ENCODE assay signal across 1 cellular context in the genomic region with DNA sequence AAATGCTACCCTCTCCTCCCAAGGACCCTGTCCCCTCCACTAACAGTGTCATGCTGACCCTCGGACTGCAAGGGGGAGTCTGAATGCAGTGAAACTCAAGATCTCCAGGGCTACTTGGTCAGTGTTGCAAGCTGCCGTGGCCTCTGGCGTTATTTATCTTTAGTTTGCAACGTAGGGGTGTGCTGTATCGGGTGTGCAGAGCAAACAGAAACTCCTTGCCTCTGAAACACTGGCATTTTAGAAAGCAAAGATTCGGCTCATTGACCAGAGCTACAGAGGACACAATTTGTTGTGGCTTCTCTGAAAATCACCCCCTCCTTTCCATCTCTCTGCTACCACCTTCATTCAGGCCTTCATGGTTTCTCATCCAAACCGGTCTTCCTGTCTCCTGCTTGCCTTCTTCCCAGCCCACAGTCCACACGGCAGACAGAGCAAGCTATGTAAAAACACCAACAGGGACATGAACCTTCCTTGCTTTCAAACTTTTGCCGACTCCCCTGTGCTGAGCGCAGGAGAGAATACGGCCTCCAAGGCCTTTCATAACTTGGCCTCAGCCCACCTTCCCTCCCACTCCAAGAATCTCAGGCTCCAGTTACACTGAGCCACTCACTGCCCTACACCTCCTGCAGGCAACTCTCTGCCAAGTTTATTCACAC.
A peak's percentile ranks its signal among the peaks of the same experiment; 100 is the strongest.
TF ChIP-seq lines count a peak whose summit lies in the region.

No MANE protein-coding gene starts in this region.

TF ChIP-seq in HepG2, 621 proteins besides CTCF, POLR2A, EP300 and RAD21 (continued from another document and continues in another):
- no peak for TF ChIP-seq KIAA2018 (CRISPR knock-in tag; IDR thresholded peaks at IDR 0.05; ENCODE audit: borderline replicate concordance)
- TF ChIP-seq ZNF891 (CRISPR knock-in tag; IDR thresholded peaks at IDR 0.05) = no peak
- TF ChIP-seq SIX1 (CRISPR knock-in tag; IDR thresholded peaks at IDR 0.05; ENCODE audit: borderline replicate concordance) = no peak; the same call in 1 of the 2 replicates
- no peak for TF ChIP-seq KLF13 (CRISPR knock-in tag; IDR thresholded peaks at IDR 0.05)
- TF ChIP-seq HINFP (CRISPR knock-in tag; IDR thresholded peaks at IDR 0.05; ENCODE audit: low read depth) = 0 out of 2 replicates have a peak, but pooled peaks have one; percentile 26
- peak; percentile 46 for TF ChIP-seq PATZ1 (CRISPR knock-in tag; IDR thresholded peaks at IDR 0.05)
- TF ChIP-seq ZFP36L1 (CRISPR knock-in tag; IDR thresholded peaks at IDR 0.05) = no peak
- no peak for TF ChIP-seq HES4 (CRISPR knock-in tag; IDR thresholded peaks at IDR 0.05; ENCODE audit: borderline replicate concordance)
- TF ChIP-seq CEBPB (IDR thresholded peaks at IDR 0.05; ENCODE audit: borderline replicate concordance, low read depth, low read length) = peak; percentile 48; the same call in 1 of the 2 replicates
- TF ChIP-seq CREBL2 (CRISPR knock-in tag; IDR thresholded peaks at IDR 0.05; ENCODE audit: borderline replicate concordance) = no peak
- TF ChIP-seq, protein P1, sequence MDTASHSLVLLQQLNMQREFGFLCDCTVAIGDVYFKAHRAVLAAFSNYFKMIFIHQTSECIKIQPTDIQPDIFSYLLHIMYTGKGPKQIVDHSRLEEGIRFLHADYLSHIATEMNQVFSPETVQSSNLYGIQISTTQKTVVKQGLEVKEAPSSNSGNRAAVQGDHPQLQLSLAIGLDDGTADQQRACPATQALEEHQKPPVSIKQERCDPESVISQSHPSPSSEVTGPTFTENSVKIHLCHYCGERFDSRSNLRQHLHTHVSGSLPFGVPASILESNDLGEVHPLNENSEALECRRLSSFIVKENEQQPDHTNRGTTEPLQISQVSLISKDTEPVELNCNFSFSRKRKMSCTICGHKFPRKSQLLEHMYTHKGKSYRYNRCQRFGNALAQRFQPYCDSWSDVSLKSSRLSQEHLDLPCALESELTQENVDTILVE (CRISPR knock-in tag; IDR thresholded peaks at IDR 0.05) = no peak
- no peak for TF ChIP-seq ZNF496 (CRISPR knock-in tag; IDR thresholded peaks at IDR 0.05; ENCODE audit: insufficient replicate concordance)
- TF ChIP-seq ZBTB10 (CRISPR knock-in tag; IDR thresholded peaks at IDR 0.05; ENCODE audit: borderline replicate concordance) = no peak
- no peak for TF ChIP-seq ZNF143 (CRISPR knock-in tag; IDR thresholded peaks at IDR 0.05)
- peak; percentile 10; the same call in 1 of the 2 replicates for TF ChIP-seq SMC3 (IDR thresholded peaks at IDR 0.05; ENCODE audit: low read length)
- TF ChIP-seq THYN1 (CRISPR knock-in tag; IDR thresholded peaks at IDR 0.05; ENCODE audit: borderline replicate concordance, low read depth) = 0 out of 2 replicates have a peak, but pooled peaks have one; percentile 52
- no peak for TF ChIP-seq FIP1L1 (IDR thresholded peaks at IDR 0.05; ENCODE audit: borderline replicate concordance, insufficient read depth, low read depth, low read length)
- 0 out of 2 replicates have a peak, but pooled peaks have one; percentile 8 for TF ChIP-seq GATA4 (IDR thresholded peaks at IDR 0.05; ENCODE audit: borderline replicate concordance, low read depth)
- TF ChIP-seq ZNF589 (CRISPR knock-in tag; conservative IDR thresholded peaks at IDR 0.05) = no peak
- TF ChIP-seq MZF1 (CRISPR knock-in tag; IDR thresholded peaks at IDR 0.05; ENCODE audit: borderline replicate concordance) = no peak
- TF ChIP-seq, protein P2, sequence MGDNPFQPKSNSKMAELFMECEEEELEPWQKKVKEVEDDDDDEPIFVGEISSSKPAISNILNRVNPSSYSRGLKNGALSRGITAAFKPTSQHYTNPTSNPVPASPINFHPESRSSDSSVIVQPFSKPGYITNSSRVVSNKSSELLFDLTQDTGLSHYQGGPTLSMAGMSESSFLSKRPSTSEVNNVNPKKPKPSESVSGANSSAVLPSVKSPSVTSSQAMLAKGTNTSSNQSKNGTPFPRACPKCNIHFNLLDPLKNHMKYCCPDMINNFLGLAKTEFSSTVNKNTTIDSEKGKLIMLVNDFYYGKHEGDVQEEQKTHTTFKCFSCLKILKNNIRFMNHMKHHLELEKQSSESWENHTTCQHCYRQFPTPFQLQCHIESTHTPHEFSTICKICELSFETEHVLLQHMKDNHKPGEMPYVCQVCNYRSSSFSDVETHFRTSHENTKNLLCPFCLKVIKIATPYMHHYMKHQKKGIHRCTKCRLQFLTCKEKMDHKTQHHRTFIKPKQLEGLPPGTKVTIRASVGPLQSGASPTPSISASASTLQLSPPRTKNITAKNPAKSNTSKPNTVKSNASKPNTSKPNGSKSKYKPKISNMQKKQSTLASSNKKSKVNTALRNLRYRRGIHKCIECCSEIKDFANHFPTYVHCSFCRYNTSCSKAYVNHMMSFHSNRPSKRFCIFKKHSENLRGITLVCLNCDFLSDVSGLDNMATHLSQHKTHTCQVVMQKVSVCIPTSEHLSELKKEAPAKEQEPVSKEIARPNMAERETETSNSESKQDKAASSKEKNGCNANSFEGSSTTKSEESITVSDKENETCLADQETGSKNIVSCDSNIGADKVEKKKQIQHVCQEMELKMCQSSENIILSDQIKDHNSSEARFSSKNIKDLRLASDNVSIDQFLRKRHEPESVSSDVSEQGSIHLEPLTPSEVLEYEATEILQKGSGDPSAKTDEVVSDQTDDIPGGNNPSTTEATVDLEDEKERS (CRISPR knock-in tag; IDR thresholded peaks at IDR 0.05) = no peak
- TF ChIP-seq CBX5 (CRISPR knock-in tag; IDR thresholded peaks at IDR 0.05; ENCODE audit: borderline replicate concordance) = peak; percentile 14; the same call in 1 of the 2 replicates
- TF ChIP-seq, protein P3, sequence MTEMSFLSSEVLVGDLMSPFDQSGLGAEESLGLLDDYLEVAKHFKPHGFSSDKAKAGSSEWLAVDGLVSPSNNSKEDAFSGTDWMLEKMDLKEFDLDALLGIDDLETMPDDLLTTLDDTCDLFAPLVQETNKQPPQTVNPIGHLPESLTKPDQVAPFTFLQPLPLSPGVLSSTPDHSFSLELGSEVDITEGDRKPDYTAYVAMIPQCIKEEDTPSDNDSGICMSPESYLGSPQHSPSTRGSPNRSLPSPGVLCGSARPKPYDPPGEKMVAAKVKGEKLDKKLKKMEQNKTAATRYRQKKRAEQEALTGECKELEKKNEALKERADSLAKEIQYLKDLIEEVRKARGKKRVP (CRISPR knock-in tag; IDR thresholded peaks at IDR 0.05) = no peak
- TF ChIP-seq NFKBIZ (CRISPR knock-in tag; IDR thresholded peaks at IDR 0.05) = 0 out of 2 replicates have a peak, but pooled peaks have one; percentile 25
- TF ChIP-seq ZNF354B (CRISPR knock-in tag; IDR thresholded peaks at IDR 0.05) = peak; percentile 82; the same call in 1 of the 2 replicates
- TF ChIP-seq SMAD1 (CRISPR knock-in tag; IDR thresholded peaks at IDR 0.05; ENCODE audit: borderline replicate concordance, low read depth) = no peak
- TF ChIP-seq ZNF441 (CRISPR knock-in tag; IDR thresholded peaks at IDR 0.05; ENCODE audit: borderline replicate concordance) = no peak
- 0 out of 2 replicates have a peak, but pooled peaks have one; percentile 35 for TF ChIP-seq TBX2 (CRISPR knock-in tag; IDR thresholded peaks at IDR 0.05; ENCODE audit: borderline replicate concordance)
- TF ChIP-seq ZNF446 (CRISPR knock-in tag; IDR thresholded peaks at IDR 0.05) = no peak
- peak; percentile 81; the same call in 1 of the 2 replicates for TF ChIP-seq ZSCAN5A (CRISPR knock-in tag; IDR thresholded peaks at IDR 0.05; ENCODE audit: borderline replicate concordance)
